16 cellular contexts compared by ENCODE assay signal in genomic region chr14:103078860-103079587, GRCh38. TPM values are rescaled to one million over a fixed set of nuclear protein-coding genes. Genes with fewer than 3 reads are reported as not detected.
DNase-seq lines count a peak whose midpoint lies in the region; ATAC-seq and TF ChIP-seq lines count a peak whose summit lies in the region.
"Had no signal": no experiment of that assay in that cellular context is flagged by ENCODE, and none has a peak within 500 bp of the region (broad histone marks: within the 10 kb centered on the region; RNA-seq: fewer than 3 reads in every experiment).

No MANE protein-coding gene starts in this region.

- peaks cover 6% of the 10 kb centered on the region for H3K27me3 Mint-ChIP-seq in endodermal cell (ENCODE audit: insufficient read depth)

- no peaks in the 10 kb centered on the region for H3K9me3 Mint-ChIP-seq in endodermal cell
- H3K9me3 Mint-ChIP-seq: CD4-positive, CD25-positive, alpha-beta regulatory T cell had no signal

- H3K27ac Mint-ChIP-seq in endodermal cell, result no peak overlapping the region
- H3K27ac Mint-ChIP-seq: CD4-positive, CD25-positive, alpha-beta regulatory T cell had no signal

- H3K4me3 ChIP-seq in H7 (ENCODE audit: insufficient read depth, low read depth, low read length) (no peak overlapping the region), aorta (ENCODE audit: low read length in 2 of 2) (no peak overlapping the region), endodermal cell (ENCODE audit: low read length) (no peak overlapping the region)
- H3K4me3 ChIP-seq: GM12878, K562 had no signal

- H3K4me3 Mint-ChIP-seq in endodermal cell, result no peak overlapping the region
- H3K4me3 Mint-ChIP-seq: CD4-positive, CD25-positive, alpha-beta regulatory T cell had no signal

- TF ChIP-seq CTCF in endodermal cell (conservative IDR thresholded peaks at IDR 0.05), result no peak

- intact Hi-C loops in Right ventricle myocardium superior (cut with DNase I) (no loop called here), cardiac septum (cut with DNase I) (no loop called here), aorta (cut with DNase I) (loop anchor here (5.0 to 10.0 kb wide), 2 partner anchors 213 to 216 kb away; no protein-coding TSS in a partner anchor)

- H3K4me1 ChIP-seq in aorta (ENCODE audit: control insufficient read depth in 1 of 2, insufficient read depth in 2 of 2, low read length in 2 of 2) (no peaks in the 10 kb centered on the region), endodermal cell (ENCODE audit: control insufficient read depth, insufficient read depth, low read length) (no peaks in the 10 kb centered on the region)

- no peak for ATAC-seq in Right ventricle myocardium superior (ENCODE audit: poor library complexity)
- no peak for ATAC-seq in aorta (ENCODE audit: low FRiP score)

- WGBS in aorta, 2 donors, result 82 to 85% methylated on average over 11 of the region's 11 CpGs
- WGBS in endodermal cell (ENCODE audit: insufficient coverage in 1 of 2, insufficient read length in 1 of 2), 2 experiments, result 83 to 87% methylated on average over 10 to 11 of the region's 11 CpGs

- no peaks in the 10 kb centered on the region for H3K36me3 ChIP-seq in H7 (replicated peaks; ENCODE audit: control insufficient read depth, insufficient read depth, low read length)
- no peaks in the 10 kb centered on the region for H3K36me3 ChIP-seq in aorta (ENCODE audit: control insufficient read depth in 1 of 2, insufficient read depth in 2 of 2, low read length in 1 of 2)
- no peaks in the 10 kb centered on the region for H3K36me3 ChIP-seq in endodermal cell (ENCODE audit: control insufficient read depth, insufficient read depth, low read length)

- H3K27me3 ChIP-seq in H7 (ENCODE audit: control insufficient read depth, insufficient read depth, low read length) (peaks cover 14% of the 10 kb centered on the region), aorta (ENCODE audit: control insufficient read depth in 1 of 2, insufficient read depth in 2 of 2, low read length in 1 of 2) (no peaks in the 10 kb centered on the region), endodermal cell (ENCODE audit: control insufficient read depth, insufficient read depth, low read length, poor library complexity, severe bottlenecking) (peaks cover 46% of the 10 kb centered on the region)

- DNase-seq in Right ventricle myocardium superior, result peak; percentile 10
- no peak for DNase-seq in cardiac septum (ENCODE audit: low spot score)
- DNase-seq in H7, result peak; percentile 18
- DNase-seq in epidermal melanocyte (ENCODE audit: insufficient read length, low spot score), result peak; percentile 10
- DNase-seq in aorta, result peak; percentile 42 to 65
- no peak for DNase-seq in endodermal cell
- DNase-seq in DMS 273 (lab: John Stamatoyannopoulos, UW; ENCODE audit: unreplicated experiment), result no peak

- H3K4me1 Mint-ChIP-seq in endodermal cell, result no peaks in the 10 kb centered on the region

- H3K27ac ChIP-seq in aorta (ENCODE audit: low read depth in 1 of 2, low read length in 2 of 2) (no peak overlapping the region), endodermal cell (ENCODE audit: low read depth, low read length) (no peak overlapping the region)

- H3K36me3 Mint-ChIP-seq in endodermal cell (ENCODE audit: low read depth), result no peaks in the 10 kb centered on the region
- H3K36me3 Mint-ChIP-seq: CD4-positive, CD25-positive, alpha-beta regulatory T cell had no signal

- H3K9ac ChIP-seq in endodermal cell (ENCODE audit: extremely low read depth, low read length, poor library complexity, severe bottlenecking), result no peak overlapping the region

- H3K9me3 ChIP-seq in aorta (ENCODE audit: control insufficient read depth, low read length), result no peaks in the 10 kb centered on the region
- no peaks in the 10 kb centered on the region for H3K9me3 ChIP-seq in endodermal cell (ENCODE audit: control insufficient read depth, low read length)

RNA-seq across cellular contexts. Expression of gene LBHD2, which starts 5.0 kb away (rescaled TPM):
- total RNA-seq in Right ventricle myocardium superior (not detected), cardiac septum (not detected), aorta (not detected), endodermal cell (not detected)
- total RNA-seq in H7 (2014; rRNA removed; shearing (Covaris generic)), result not detected in 2 replicates
- not detected for polyA plus RNA-seq in aorta
- not detected for polyA plus RNA-seq in endodermal cell (2013, experiment 1 of 2)
- not detected for polyA plus RNA-seq in endodermal cell (2013, experiment 2 of 2)
- total RNA-seq: A172; CD4-positive, CD25-positive, alpha-beta regulatory T cell; GM12878; H4; HT1080; K562; M059J; SK-MEL-5 had no signal
- polyA plus RNA-seq: BJ; CD4-positive, CD25-positive, alpha-beta regulatory T cell; GM12878; K562 had no signal

RNA-seq across cellular contexts. Expression of gene EXOC3L4, which starts 15.5 kb away (rescaled TPM):
- total RNA-seq in Right ventricle myocardium superior (0.38 TPM), cardiac septum (0.46 TPM), aorta (1 to 10 TPM in 1 of 2 donors, under 1 TPM in 1; 0.68 to 4.8 TPM), endodermal cell (1 to 10 TPM; 2.5 to 3.6 TPM)
- total RNA-seq in H7 (2014; rRNA removed; shearing (Covaris generic)), result 0.21 TPM in 1 of 2 replicates, not detected in the other
- polyA plus RNA-seq in aorta, result 1 to 10 TPM in 1 of 2 donors, not detected in 1; 7.4 TPM
- polyA plus RNA-seq in endodermal cell (2013, experiment 1 of 2), result 0.21 TPM
- polyA plus RNA-seq in endodermal cell (2013, experiment 2 of 2), result not detected
- total RNA-seq: CD4-positive, CD25-positive, alpha-beta regulatory T cell; GM12878; H4; HT1080; M059J; SK-MEL-5 had no signal
- polyA plus RNA-seq: BJ; CD4-positive, CD25-positive, alpha-beta regulatory T cell; GM12878 had no signal

RNA-seq across cellular contexts. Expression of gene CDC42BPB, which starts 21.7 kb away (rescaled TPM):
- total RNA-seq in Right ventricle myocardium superior (64.6 TPM), cardiac septum (81.8 TPM), aorta (100 to 1,000 TPM in 1 of 2 donors, 10 to 100 TPM in 1; 95.8 to 101 TPM), endodermal cell (100 to 1,000 TPM; 120 to 123 TPM)
- total RNA-seq in H7 (2014; rRNA removed; shearing (Covaris generic)), result 56.1 and 59.8 TPM in 2 replicates
- 10 to 100 TPM; 18.4 to 31.9 TPM for polyA plus RNA-seq in aorta
- 82.7 TPM for polyA plus RNA-seq in endodermal cell (2013, experiment 1 of 2)
- polyA plus RNA-seq in endodermal cell (2013, experiment 2 of 2), result 80.3 TPM

RNA-seq across cellular contexts. Expression of gene TNFAIP2, which starts 44.2 kb away (rescaled TPM):
- total RNA-seq in Right ventricle myocardium superior (46.7 TPM), cardiac septum (31.3 TPM), aorta (100 to 1,000 TPM in 1 of 2 donors, 10 to 100 TPM in 1; 87.3 to 219 TPM), endodermal cell (10 to 100 TPM; 16.8 to 19.4 TPM)
- total RNA-seq in H7 (2014; rRNA removed; shearing (Covaris generic)), result 30.1 and 38.7 TPM in 2 replicates
- polyA plus RNA-seq in aorta, result 10 to 100 TPM; 26.8 to 90.8 TPM
- 57.6 TPM for polyA plus RNA-seq in endodermal cell (2013, experiment 1 of 2)
- polyA plus RNA-seq in endodermal cell (2013, experiment 2 of 2), result 59.4 TPM
- total RNA-seq: SK-MEL-5 had no signal
- polyA plus RNA-seq: CD4-positive, CD25-positive, alpha-beta regulatory T cell had no signal

Comparison
In these comparisons a context has a peak if more than half of its experiments do, and no peak if none do; other contexts are left out.
1. DNase-seq: peak in Right ventricle myocardium superior (single experiment), H7 (single experiment), epidermal melanocyte (single experiment) and aorta (2 of 2); none in cardiac septum (single experiment), endodermal cell (single experiment) and DMS 273 (single experiment).
2. intact Hi-C loops: an anchor here in aorta (5.0 to 10.0 kb wide); none called in Right ventricle myocardium superior and cardiac septum.